Comparison of ENCODE assay signal across 8 cellular contexts in genomic region chr1:28112388-28113311, GRCh38. TPM values are rescaled to one million over a fixed set of nuclear protein-coding genes. Genes with fewer than 3 reads are reported as not detected.
DNase-seq lines count a peak whose midpoint lies in the region; ATAC-seq, FAIRE-seq and TF ChIP-seq lines count a peak whose summit lies in the region.

No MANE protein-coding gene starts in this region.

- H2AK5ac ChIP-seq in mesenchymal stem cell (ENCODE audit: low read length, severe bottlenecking) = no peak overlapping the region

- H3K9me3 ChIP-seq in K562 (replicated peaks; ENCODE audit: control insufficient read depth, insufficient read depth, low read depth, low read length) (no peaks in the 10 kb centered on the region), mesenchymal stem cell (ENCODE audit: control insufficient read depth, low read length) (no peaks in the 10 kb centered on the region)

- H2BK15ac ChIP-seq in mesenchymal stem cell (ENCODE audit: low read depth, poor library complexity, severe bottlenecking) = no peak overlapping the region

- in situ Hi-C loops in K562 (cut with MboI) = no loop called here

- DNase-seq in Daoy (ENCODE audit: low read depth) (peak; percentile 79), LoVo (ENCODE audit: low spot score) (peak; percentile 11), K562 (ENCODE audit: extremely low read depth in 1 of 4, low spot score in 3 of 4) (peak; percentile 57 to 83 (median 64)), mesenchymal stem cell (peak; percentile 84), NCI-H526 treated with DMSO at 0.1 percent for 48 hours (lab: John Stamatoyannopoulos, UW) (no peak), D721Med (ENCODE audit: insufficient read length, low spot score) (no peak), frontal cortex (ENCODE audit: low spot score in 2 of 2) (no peak)

- TF ChIP-seq RAD21 in K562 (CRISPR knock-in tag; conservative IDR thresholded peaks at IDR 0.05 in 1 of 2, IDR thresholded peaks at IDR 0.05 in 1 of 2) = peak; percentile 69 to 81

- H3K23ac ChIP-seq in mesenchymal stem cell (ENCODE audit: low read length in 2 of 2) = no peak overlapping the region

- TF ChIP-seq EP300 in K562 (IDR thresholded peaks at IDR 0.05; ENCODE audit: low read length) = no peak; the same call in 1 of the 2 replicates

- no peak overlapping the region for H3K14ac ChIP-seq in mesenchymal stem cell (ENCODE audit: low read length in 2 of 2)

- H3K4ac ChIP-seq in mesenchymal stem cell (ENCODE audit: low read depth in 1 of 2, low read length in 2 of 2) = no peak overlapping the region

- H3K4me3 ChIP-seq in K562 (no peak overlapping the region), mesenchymal stem cell (ENCODE audit: insufficient read depth in 1 of 2, low read depth in 1 of 2, low read length in 2 of 2) (no peak overlapping the region)

- H2AFZ ChIP-seq in K562 (ENCODE audit: low read depth, low read length) (peak overlapping the region; percentile 95), mesenchymal stem cell (ENCODE audit: low read depth, low read length) (peak overlapping the region; percentile 8)

- no peaks in the 10 kb centered on the region for H3K79me1 ChIP-seq in mesenchymal stem cell (replicated peaks; ENCODE audit: low read length, poor library complexity, severe bottlenecking)

- no peak overlapping the region for H4K91ac ChIP-seq in mesenchymal stem cell (ENCODE audit: low read length)

- POLR2A ChIA-PET in K562 (lab: Yijun Ruan, JAX) = interaction anchor here (0.6 to 2.3 kb wide), 7 partner anchors 10 to 530 kb away, joined by 3 to 10 read pairs (median 3); partner anchors contain the start of genes EYA3 and TAF12

- no peaks in the 10 kb centered on the region for H4K20me1 ChIP-seq in K562 (replicated peaks; ENCODE audit: control insufficient read depth, insufficient read depth, low read length)

- no peaks in the 10 kb centered on the region for H3K27me3 ChIP-seq in K562 (ENCODE audit: control insufficient read depth in 2 of 2, insufficient read depth in 2 of 2, low read length in 2 of 2)
- no peaks in the 10 kb centered on the region for H3K27me3 ChIP-seq in mesenchymal stem cell (ENCODE audit: control insufficient read depth in 1 of 2, insufficient read depth in 1 of 2, low read length in 2 of 2)

- intact Hi-C loops in K562 (cut with micrococcal nuclease) = loop anchor here (1.0 kb wide), 1 partner anchor 21 kb away; no protein-coding TSS in a partner anchor

- peak overlapping the region; percentile 70 for H3K4me2 ChIP-seq in K562 (ENCODE audit: insufficient read depth, low read length)
- no peak overlapping the region for H3K4me2 ChIP-seq in mesenchymal stem cell (ENCODE audit: low read length, poor library complexity, severe bottlenecking)

- no peak overlapping the region for H2BK12ac ChIP-seq in mesenchymal stem cell (ENCODE audit: low read length in 2 of 2)

- no TSS peak for BruUV-seq in K562 (replicated peaks; lab: Mats Ljungman, UMichigan)

- CTCF ChIA-PET in K562 (lab: Yijun Ruan, JAX; ENCODE audit: low intra/inter-chr PET ratio) = no interaction called here

- H3K27ac ChIP-seq in K562 (ENCODE audit: extremely low read depth, low read depth, low read length) (peak overlapping the region; percentile 59), mesenchymal stem cell (ENCODE audit: low read length, poor library complexity, severe bottlenecking) (no peak overlapping the region)

- no peaks in the 10 kb centered on the region for H3K79me2 ChIP-seq in K562 (ENCODE audit: control insufficient read depth, insufficient read depth, low read length)

- H3K4me1 ChIP-seq in K562 (replicated peaks in 1 of 2; ENCODE audit: control insufficient read depth in 2 of 2, insufficient read depth in 2 of 2, low read length in 2 of 2) = peaks cover 4 to 18% of the 10 kb centered on the region in 2 experiments; a peak in 3 of 5 replicates
- H3K4me1 ChIP-seq in mesenchymal stem cell (ENCODE audit: control insufficient read depth, insufficient read depth, low read depth, low read length) = peaks cover 3% of the 10 kb centered on the region

- H4K8ac ChIP-seq in mesenchymal stem cell (ENCODE audit: low read length) = peak overlapping the region; percentile 49

- no peak for TF ChIP-seq POLR2A in K562 (conservative IDR thresholded peaks at IDR 0.05)

- peak overlapping the region in 1 of 2 experiments; percentile 64 for H3K18ac ChIP-seq in mesenchymal stem cell (ENCODE audit: low read depth in 1 of 2, low read length in 2 of 2)

- no peaks in the 10 kb centered on the region for H3K9me1 ChIP-seq in K562 (ENCODE audit: control insufficient read depth, insufficient read depth, low read length)

- ATAC-seq in K562 (peak; percentile 94), GM19035 (IDR thresholded peaks at IDR 0.05; ENCODE audit: unreplicated experiment) (no peak)

- no peak overlapping the region for H2BK120ac ChIP-seq in mesenchymal stem cell (ENCODE audit: low read depth, low read length)

- WGBS in K562 (ENCODE audit: insufficient coverage, low coverage, missing lambda C conversion rate) = 15% methylated on average over 6 of the region's 6 CpGs
- WGBS in mesenchymal stem cell = 53% methylated on average over 4 of the region's 6 CpGs

- FAIRE-seq in K562 (lab: Jason Lieb, UNC) (peak; percentile 89), D721Med (lab: Jason Lieb, UNC) (no peak), frontal cortex (lab: Jason Lieb, UNC) (no peak)

- H3K36me3 ChIP-seq in K562 (ENCODE audit: control insufficient read depth, insufficient read depth, low read length) (no peaks in the 10 kb centered on the region), mesenchymal stem cell (ENCODE audit: control insufficient read depth in 1 of 2, insufficient read depth in 2 of 2, low read depth in 1 of 2, low read length in 2 of 2) (no peaks in the 10 kb centered on the region)

- H3K9ac ChIP-seq in K562 (ENCODE audit: insufficient read depth in 1 of 2, low read depth in 2 of 2, low read length in 2 of 2) (no peak overlapping the region), mesenchymal stem cell (ENCODE audit: low read length) (no peak overlapping the region)

- TF ChIP-seq CTCF in K562 (IDR thresholded peaks at IDR 0.05 in 2 of 3, conservative IDR thresholded peaks at IDR 0.05 in 1 of 3; ENCODE audit: insufficient read depth in 2 of 3, low read depth in 1 of 3, low read length in 3 of 3) = peak; percentile 76 to 89 (median 81)
- TF ChIP-seq CTCF in D721Med (IDR thresholded peaks at IDR 0.05; ENCODE audit: insufficient read depth, missing control alignments) = no peak

- no peak overlapping the region for H2BK5ac ChIP-seq in mesenchymal stem cell (ENCODE audit: low read depth, low read length, poor library complexity, severe bottlenecking)

TF ChIP-seq in K562, 482 proteins besides CTCF, POLR2A, EP300 and RAD21 (continues in another document):
- peak; percentile 48 for TF ChIP-seq SMAD4 (CRISPR knock-in tag; conservative IDR thresholded peaks at IDR 0.05)
- no peak for TF ChIP-seq HOXB6 (CRISPR knock-in tag; IDR thresholded peaks at IDR 0.05; ENCODE audit: borderline replicate concordance)
- no peak for TF ChIP-seq KLF1 (tag; IDR thresholded peaks at IDR 0.05)
- 0 out of 2 replicates have a peak, but pooled peaks have one; percentile 13 for TF ChIP-seq ZBTB12 (CRISPR knock-in tag; IDR thresholded peaks at IDR 0.05)
- 0 out of 2 replicates have a peak, but pooled peaks have one; percentile 85 for TF ChIP-seq CTBP1 (IDR thresholded peaks at IDR 0.05; ENCODE audit: borderline replicate concordance)
- TF ChIP-seq CREB1 (IDR thresholded peaks at IDR 0.05) = no peak
- TF ChIP-seq CREB1 (CRISPR knock-in tag; IDR thresholded peaks at IDR 0.05) = peak; percentile 30; the same call in 1 of the 2 replicates
- TF ChIP-seq CBFB (CRISPR knock-in tag; IDR thresholded peaks at IDR 0.05) = peak; percentile 62

RNA-seq across cellular contexts. Expression of gene EYA3, which starts 24.2 kb away (rescaled TPM):
- 17.6 and 20.5 TPM in 2 replicates for total RNA-seq in Daoy (2014; rRNA removed; shearing (Covaris generic))
- 65.3 and 113 TPM in 2 replicates for total RNA-seq in K562 (2011; cell fraction: chromatin; rRNA removed; ENCODE audit: low replicate concordance)
- total RNA-seq in K562 (2011; cell fraction: nucleolus; rRNA removed) = 27.8 and 35.9 TPM in 2 replicates
- total RNA-seq in K562 (2011; cell fraction: nucleoplasm; rRNA removed) = 43.1 and 57.6 TPM in 2 replicates
- total RNA-seq in K562 (2014; rRNA removed) (19.4 and 21.7 TPM in 2 replicates), K562 (2014; rRNA removed; fragmentation: Illumina TruSeq; extraction: Trizol) (51.3 and 55.7 TPM in 2 replicates), K562 (2015; rRNA removed; fragmentation: Illumina TruSeq; extraction: Trizol) (45.4 and 48.1 TPM in 2 replicates), K562 (2021) (45.6 and 51.3 TPM in 2 replicates), frontal cortex (9.4 TPM)
- polyA plus RNA-seq in K562 (2011; rRNA removed) (64.0 and 74.6 TPM in 2 replicates), K562 (2014; fragmentation: Illumina TruSeq; extraction: Trizol) (35.2 and 41.9 TPM in 2 replicates), K562 (2014; fragmentation: Nextera tagmentation; extraction: Ambion mirVana) (10 to 100 TPM; 29.4 to 43.6 TPM), K562 (2014; rRNA removed) (27.7 and 30.0 TPM in 2 replicates)
- 38.9 and 49.0 TPM in 2 replicates for polyA plus RNA-seq in K562 (2011; cell fraction: cytosol; rRNA removed)
- 44.1 and 52.2 TPM in 2 replicates for polyA plus RNA-seq in K562 (2011; cell fraction: nucleus; rRNA removed)
- polyA plus RNA-seq in K562 (2012) = 19.5 and 28.8 TPM in 2 replicates
- 119 and 132 TPM in 2 replicates for polyA minus RNA-seq in K562 (2011; rRNA and poly(A)+ RNA removed)
- polyA minus RNA-seq in K562 (2011; cell fraction: cytosol; rRNA and poly(A)+ RNA removed) = 36.9 and 40.8 TPM in 2 replicates
- polyA minus RNA-seq in K562 (2011; cell fraction: nucleus; rRNA and poly(A)+ RNA removed) = 20.6 and 42.0 TPM in 2 replicates
- 11.4 TPM for polyA plus RNA-seq in mesenchymal stem cell (2013, experiment 1 of 2)
- 10.9 TPM for polyA plus RNA-seq in mesenchymal stem cell (2013, experiment 2 of 2)

Comparison
In these comparisons a context has a peak if more than half of its experiments do, and no peak if none do; other contexts are left out.
1. DNase-seq: peak in Daoy (single experiment), LoVo (single experiment), K562 (4 of 4) and mesenchymal stem cell (single experiment); none in NCI-H526 treated with DMSO at 0.1 percent for 48 hours (single experiment), D721Med (single experiment) and frontal cortex (0 of 2).